9 cellular contexts compared by ENCODE assay signal in the genomic region with DNA sequence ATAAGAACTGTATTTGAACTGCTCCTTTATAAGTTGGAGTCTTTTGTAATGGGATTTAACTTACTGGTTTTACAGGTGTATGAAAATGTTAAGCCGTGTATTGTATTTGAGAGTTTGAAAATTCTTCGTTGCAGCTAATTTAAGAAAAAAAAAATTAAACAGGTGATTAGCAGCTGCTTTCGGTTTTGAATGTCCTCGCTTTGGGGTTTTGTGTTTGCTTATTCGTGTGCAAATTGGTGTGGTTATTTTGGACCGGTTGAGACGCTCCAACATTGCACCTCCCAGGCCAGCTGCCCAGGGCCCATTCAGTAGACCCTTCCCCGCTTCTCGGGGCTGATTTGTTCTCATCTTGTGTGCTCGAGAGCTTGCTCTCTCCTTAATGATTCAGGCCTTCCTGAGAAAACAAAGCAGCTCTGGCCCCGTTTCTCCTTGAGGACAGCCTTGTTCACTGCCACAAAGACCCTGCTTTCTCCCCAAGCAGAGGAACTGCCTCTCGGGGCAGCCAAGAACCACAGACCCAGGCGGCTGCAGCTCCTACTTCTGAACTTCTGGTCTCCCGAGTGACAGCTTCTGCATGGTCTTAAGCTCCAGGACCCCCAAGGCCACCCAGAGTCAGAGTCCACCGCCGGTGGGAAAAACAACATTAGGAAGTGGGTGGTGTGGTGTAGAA.
DNase-seq lines count a peak whose midpoint lies in the region; ATAC-seq and TF ChIP-seq lines count a peak whose summit lies in the region.
"Had no signal": no experiment of that assay in that cellular context is flagged by ENCODE, and none has a peak within 500 bp of the region (broad histone marks: within the 10 kb centered on the region; RNA-seq: fewer than 3 reads in every experiment).

No MANE protein-coding gene starts in this region.

- peaks cover 54% of the 10 kb centered on the region for H3K4me1 Mint-ChIP-seq in stimulated activated memory B cell treated with anti-CD40 and anti-IgM and Interleukin-4, amounts not matched to agents 10 μg/mL and 1 μg/mL and 100 μg/mL, for 72 hours

- H3K9me3 Mint-ChIP-seq in stimulated activated memory B cell treated with anti-CD40 and anti-IgM and Interleukin-4, amounts not matched to agents 10 μg/mL and 1 μg/mL and 100 μg/mL, for 72 hours = no peaks in the 10 kb centered on the region

- DNase-seq in GM10248 (ENCODE audit: extremely low spot score) (peak; percentile 59), M059J (ENCODE audit: low read depth) (peak; percentile 22), globus pallidus (ENCODE audit: low spot score) (peak; percentile 68), HCEC 1CT (no peak), NCI-H510A (lab: John Stamatoyannopoulos, UW) (no peak)
- DNase-seq in stimulated activated CD4-positive, alpha-beta T cell treated with anti-CD3 and anti-CD28 coated beads, Interleukin-2, amount 100 ng/mL, for 24 hours = no peak
- DNase-seq: IMR-90 had no signal

- TF ChIP-seq CTCF in GM10248 (IDR thresholded peaks at IDR 0.05; ENCODE audit: control extremely low read depth, extremely low read depth, low read depth, missing control alignments) = no peak

- peaks cover 9% of the 10 kb centered on the region for H3K36me3 Mint-ChIP-seq in stimulated activated memory B cell treated with anti-CD40 and anti-IgM and Interleukin-4, amounts not matched to agents 10 μg/mL and 1 μg/mL and 100 μg/mL, for 72 hours

- H3K4me3 Mint-ChIP-seq in stimulated activated memory B cell treated with anti-CD40 and anti-IgM and Interleukin-4, amounts not matched to agents 10 μg/mL and 1 μg/mL and 100 μg/mL, for 72 hours = peak overlapping the region; percentile 72

- H3K27ac Mint-ChIP-seq in stimulated activated memory B cell treated with anti-CD40 and anti-IgM and Interleukin-4, amounts not matched to agents 10 μg/mL and 1 μg/mL and 100 μg/mL, for 72 hours = peak overlapping the region; percentile 88

- CTCF ChIA-PET in GM10248 (lab: Yijun Ruan, JAX) = interaction anchor here (0.7 to 2.4 kb wide), 12 partner anchors 9 to 318 kb away, joined by 3 to 12 read pairs (median 4); no protein-coding TSS in a partner anchor

- POLR2A ChIA-PET in GM10248 (lab: Yijun Ruan, JAX) = interaction anchor here (1.0 kb wide), 1 partner anchor 10 kb away, joined by 3 read pairs; no protein-coding TSS in a partner anchor

- H3K27me3 Mint-ChIP-seq in stimulated activated memory B cell treated with anti-CD40 and anti-IgM and Interleukin-4, amounts not matched to agents 10 μg/mL and 1 μg/mL and 100 μg/mL, for 72 hours = no peaks in the 10 kb centered on the region

- peak; percentile 49 for ATAC-seq in GM21390 (IDR thresholded peaks at IDR 0.05; ENCODE audit: unreplicated experiment)
- peak; percentile 40 for ATAC-seq in stimulated activated memory B cell treated with anti-CD40 and anti-IgM and Interleukin-4, amounts not matched to agents 10 μg/mL and 1 μg/mL and 100 μg/mL, for 72 hours

Comparison
In these comparisons a context has a peak if more than half of its experiments do, and no peak if none do; other contexts are left out.
1. DNase-seq: peak in GM10248 (single experiment), M059J (single experiment) and globus pallidus (single experiment); none in HCEC 1CT (single experiment), stimulated activated CD4-positive, alpha-beta T cell treated with anti-CD3 and anti-CD28 coated beads, Interleukin-2, amount 100 ng/mL, for 24 hours (0 of 2) and NCI-H510A (single experiment).